ENCODE assay signal across 1 cellular context in genomic region chr16:59356709-59357108, GRCh38.
TF ChIP-seq lines count a peak whose summit lies in the region.

No MANE protein-coding gene starts in this region.

TF ChIP-seq in WTC11, 78 proteins besides CTCF, POLR2A, EP300 and RAD21 (continued from another document):
- TF ChIP-seq ZNF425 (CRISPR knock-in tag; conservative IDR thresholded peaks at IDR 0.05), result no peak
- no peak for TF ChIP-seq JUN (CRISPR knock-in tag; IDR thresholded peaks at IDR 0.05)
- TF ChIP-seq SP1 (CRISPR knock-in tag; conservative IDR thresholded peaks at IDR 0.05), result no peak
- TF ChIP-seq CREM (CRISPR knock-in tag; IDR thresholded peaks at IDR 0.05), result no peak
- TF ChIP-seq OVOL2 (CRISPR knock-in tag; IDR thresholded peaks at IDR 0.05; ENCODE audit: borderline replicate concordance), result no peak
TF ChIP-seq in WTC11: peak in this region for 0.
